Comparison of ENCODE assay signal across 8 cellular contexts in the genomic region with DNA sequence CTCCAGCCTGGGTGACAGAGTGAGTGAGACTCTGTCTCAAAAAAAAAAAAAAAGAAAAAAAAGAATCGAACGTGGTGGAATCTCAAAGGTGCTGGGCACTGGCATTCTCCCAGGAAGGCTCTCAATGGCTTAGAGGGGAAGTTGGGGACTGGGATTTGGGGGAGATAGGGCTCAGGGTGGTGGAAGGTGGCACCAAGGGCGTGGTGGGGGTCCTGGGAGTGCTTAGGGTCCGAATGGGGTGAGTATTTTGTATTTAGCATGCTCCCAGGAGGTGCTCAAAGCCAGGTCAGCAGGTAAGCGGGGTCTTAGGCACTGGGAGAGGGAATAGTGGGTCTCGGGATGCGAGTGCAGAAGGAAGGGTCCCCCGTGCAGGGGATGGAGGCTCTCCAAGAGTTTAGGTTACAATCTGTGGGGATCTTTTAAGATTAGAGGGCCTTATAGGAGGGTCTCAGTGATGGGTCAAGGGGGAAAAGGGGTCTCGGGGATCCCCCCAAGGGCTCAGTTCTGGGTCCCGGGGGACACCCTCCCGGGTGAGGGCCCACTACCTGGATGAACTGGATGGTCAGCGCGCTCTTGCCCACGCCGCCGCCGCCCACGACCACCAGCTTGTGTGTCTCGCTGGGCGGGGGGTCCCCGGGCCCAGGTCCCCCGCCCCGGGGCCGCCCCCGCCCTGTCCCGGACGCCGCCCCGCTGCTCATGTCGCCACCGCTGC. TPM values are rescaled to one million over a fixed set of nuclear protein-coding genes. Genes with fewer than 3 reads are reported as not detected.
DNase-seq lines count a peak whose midpoint lies in the region; ATAC-seq, FAIRE-seq and TF ChIP-seq lines count a peak whose summit lies in the region.

No MANE protein-coding gene starts in this region.

- DNase-seq in heart right ventricle, result peak in 1 of 2 donors; percentile 47
- no peak for DNase-seq in left ventricle myocardium superior
- DNase-seq in mesenchymal stem cell, result peak; percentile 29
- peak; percentile 21 for DNase-seq in urothelium cell line (ENCODE audit: low spot score)
- DNase-seq in stimulated activated CD4-positive, alpha-beta T cell treated with anti-CD3 and anti-CD28 coated beads, Interleukin-4, amount 100 ng/mL, for 24 hours, result no peak
- DNase-seq in NCI-H1092 treated with DMSO at 0.1 percent for 48 hours (lab: John Stamatoyannopoulos, UW), result no peak
- DNase-seq in activated gamma-delta T cell (lab: John Stamatoyannopoulos, UW), result no peak

- H3K9me3 ChIP-seq in heart right ventricle (no peaks in the 10 kb centered on the region), mesenchymal stem cell (ENCODE audit: control insufficient read depth, low read length) (no peaks in the 10 kb centered on the region)

- H3K4me1 ChIP-seq in heart right ventricle (peaks cover 0 to 72% (median 60%) of the 10 kb centered on the region in 9 donors), mesenchymal stem cell (ENCODE audit: control insufficient read depth, insufficient read depth, low read depth, low read length) (peaks cover 37% of the 10 kb centered on the region)

- H2AFZ ChIP-seq in mesenchymal stem cell (ENCODE audit: low read depth, low read length), result no peak overlapping the region

- no peaks in the 10 kb centered on the region for H3K9me3 Mint-ChIP-seq in brain

- peak overlapping the region; percentile 77 to 87 for H3K4ac ChIP-seq in mesenchymal stem cell (ENCODE audit: low read depth in 1 of 2, low read length in 2 of 2)

- peak overlapping the region; percentile 96 to 99 (median 98) for H3K4me3 Mint-ChIP-seq in brain

- peak overlapping the region; percentile 76 for H2BK120ac ChIP-seq in mesenchymal stem cell (ENCODE audit: low read depth, low read length)

- H3K9ac ChIP-seq in mesenchymal stem cell (ENCODE audit: low read length), result peak overlapping the region; percentile 97

- H3K4me3 ChIP-seq in heart right ventricle (peak overlapping the region; percentile 47 to 95 (median 85)), mesenchymal stem cell (ENCODE audit: insufficient read depth in 1 of 2, low read depth in 1 of 2, low read length in 2 of 2) (peak overlapping the region; percentile 67 to 97)

- peak overlapping the region; percentile 97 for H2BK15ac ChIP-seq in mesenchymal stem cell (ENCODE audit: low read depth, poor library complexity, severe bottlenecking)

- peak overlapping the region; percentile 45 to 100 (median 99) for H3K27ac Mint-ChIP-seq in brain

- peaks cover 1% of the 10 kb centered on the region for H3K79me1 ChIP-seq in mesenchymal stem cell (replicated peaks; ENCODE audit: low read length, poor library complexity, severe bottlenecking)

- peak overlapping the region; percentile 29 to 33 for H2BK12ac ChIP-seq in mesenchymal stem cell (ENCODE audit: low read length in 2 of 2)

- WGBS in heart right ventricle, 2 donors, result 4% methylated on average over 27 to 31 of the region's 31 CpGs
- WGBS in mesenchymal stem cell, result 4% methylated on average over 31 of the region's 31 CpGs

- H2BK5ac ChIP-seq in mesenchymal stem cell (ENCODE audit: low read depth, low read length, poor library complexity, severe bottlenecking), result peak overlapping the region; percentile 12

- H3K23ac ChIP-seq in mesenchymal stem cell (ENCODE audit: low read length in 2 of 2), result peak overlapping the region; percentile 16 to 94

- H3K36me3 ChIP-seq in heart right ventricle, result peaks cover 0 to 24% (median 3%) of the 10 kb centered on the region in 9 donors
- H3K36me3 ChIP-seq in mesenchymal stem cell (ENCODE audit: control insufficient read depth in 1 of 2, insufficient read depth in 2 of 2, low read depth in 1 of 2, low read length in 2 of 2), result peaks cover 19 to 22% of the 10 kb centered on the region in 2 experiments

- H3K4me2 ChIP-seq in mesenchymal stem cell (ENCODE audit: low read length, poor library complexity, severe bottlenecking), result peak overlapping the region; percentile 97

- peaks cover 4% of the 10 kb centered on the region for H3K36me3 Mint-ChIP-seq in brain

- no peak overlapping the region for H4K8ac ChIP-seq in mesenchymal stem cell (ENCODE audit: low read length)

- ATAC-seq in heart right ventricle (no peak), left ventricle myocardium superior (no peak)

- peaks cover 4% of the 10 kb centered on the region for H3K27me3 Mint-ChIP-seq in brain

- H2AK5ac ChIP-seq in mesenchymal stem cell (ENCODE audit: low read length, severe bottlenecking), result peak overlapping the region; percentile 19

- no peak for FAIRE-seq in urothelium cell line (lab: Jason Lieb, UNC)

- intact Hi-C loops in heart right ventricle (cut with DNase I), result loop anchor here in 7 of 10 donors (1.0 to 5.0 kb wide), 6 partner anchors 37 to 49 kb away; a partner anchor contains a TSS
- intact Hi-C loops in left ventricle myocardium superior (cut with micrococcal nuclease), result no loop called here

- TF ChIP-seq CTCF in heart right ventricle (IDR thresholded peaks at IDR 0.05), result no peak
- no peak for TF ChIP-seq CTCF in brain (conservative IDR thresholded peaks at IDR 0.05)

- H3K27me3 ChIP-seq in heart right ventricle (no peaks in the 10 kb centered on the region), mesenchymal stem cell (ENCODE audit: control insufficient read depth in 1 of 2, insufficient read depth in 1 of 2, low read length in 2 of 2) (no peaks in the 10 kb centered on the region)

- H4K91ac ChIP-seq in mesenchymal stem cell (ENCODE audit: low read length), result peak overlapping the region; percentile 71

- H3K4me1 Mint-ChIP-seq in brain, result peaks cover 76% of the 10 kb centered on the region

- H3K18ac ChIP-seq in mesenchymal stem cell (ENCODE audit: low read depth in 1 of 2, low read length in 2 of 2), result peak overlapping the region; percentile 17 to 92

- H3K27ac ChIP-seq in heart right ventricle (peak overlapping the region; percentile 96 to 100 (median 99)), mesenchymal stem cell (ENCODE audit: low read length, poor library complexity, severe bottlenecking) (peak overlapping the region; percentile 76)

- peak overlapping the region in 1 of 2 experiments; percentile 86 for H3K14ac ChIP-seq in mesenchymal stem cell (ENCODE audit: low read length in 2 of 2)

RNA-seq across cellular contexts. Expression of a gene that starts 0.4 kb away (rescaled TPM):
- total RNA-seq in heart right ventricle (100 to 1,000 TPM in 7 of 10 donors, 10 to 100 TPM in 3; 90.4 to 141 (median 113) TPM), left ventricle myocardium superior (100 TPM)
- polyA plus RNA-seq in heart right ventricle (100 to 1,000 TPM; 208 to 215 TPM), brain (ENCODE audit: insufficient read depth, low read depth, low replicate concordance) (18.8 TPM)
- 129 TPM for polyA plus RNA-seq in mesenchymal stem cell (2013, experiment 1 of 2)
- polyA plus RNA-seq in mesenchymal stem cell (2013, experiment 2 of 2), result 134 TPM

RNA-seq across cellular contexts. Expression of a gene that starts 2.5 kb away (rescaled TPM):
- total RNA-seq in heart right ventricle (10 to 100 TPM; 41.6 to 60.5 (median 45.2) TPM), left ventricle myocardium superior (44.9 TPM)
- polyA plus RNA-seq in heart right ventricle (10 to 100 TPM; 20.2 to 25.8 TPM), brain (ENCODE audit: insufficient read depth, low read depth, low replicate concordance) (67.3 TPM)
- polyA plus RNA-seq in mesenchymal stem cell (2013, experiment 1 of 2), result 43.0 TPM
- 38.9 TPM for polyA plus RNA-seq in mesenchymal stem cell (2013, experiment 2 of 2)

RNA-seq across cellular contexts. Expression of a gene that starts 26.1 kb away (rescaled TPM):
- total RNA-seq in heart right ventricle, result 10 to 100 TPM; 22.3 to 39.4 (median 24.7) TPM
- 10 to 100 TPM; 67.8 to 84.2 TPM for polyA plus RNA-seq in heart right ventricle
- 40.6 TPM for total RNA-seq in left ventricle myocardium superior
- 80.8 TPM for polyA plus RNA-seq in brain (ENCODE audit: insufficient read depth, low read depth, low replicate concordance)
- 73.1 TPM for polyA plus RNA-seq in mesenchymal stem cell (2013, experiment 1 of 2)
- polyA plus RNA-seq in mesenchymal stem cell (2013, experiment 2 of 2), result 76.3 TPM

RNA-seq across cellular contexts. Expression of a gene that starts 26.2 kb away (rescaled TPM):
- total RNA-seq in heart right ventricle (10 to 100 TPM in 5 of 10 donors, 1 to 10 TPM in 5; 7.8 to 14.6 (median 9.8) TPM), left ventricle myocardium superior (11.5 TPM)
- polyA plus RNA-seq in heart right ventricle (10 to 100 TPM in 1 of 2 donors, 1 to 10 TPM in 1; 8.6 to 19.6 TPM), brain (ENCODE audit: insufficient read depth, low read depth, low replicate concordance) (11.5 TPM)
- polyA plus RNA-seq in mesenchymal stem cell (2013, experiment 1 of 2), result 20.5 TPM
- 20.9 TPM for polyA plus RNA-seq in mesenchymal stem cell (2013, experiment 2 of 2)

RNA-seq across cellular contexts. Expression of a gene that starts 37.5 kb away (rescaled TPM):
- total RNA-seq in heart right ventricle (100 to 1,000 TPM; 112 to 146 (median 127) TPM), left ventricle myocardium superior (130 TPM)
- polyA plus RNA-seq in heart right ventricle (100 to 1,000 TPM in 1 of 2 donors, 10 to 100 TPM in 1; 80.0 to 270 TPM), brain (ENCODE audit: insufficient read depth, low read depth, low replicate concordance) (243 TPM)
- 111 TPM for polyA plus RNA-seq in mesenchymal stem cell (2013, experiment 1 of 2)
- 103 TPM for polyA plus RNA-seq in mesenchymal stem cell (2013, experiment 2 of 2)

Comparison
In these comparisons a context has a peak if more than half of its experiments do, and no peak if none do; other contexts are left out.
1. DNase-seq: peak in mesenchymal stem cell (single experiment) and urothelium cell line (single experiment); none in left ventricle myocardium superior (single experiment), stimulated activated CD4-positive, alpha-beta T cell treated with anti-CD3 and anti-CD28 coated beads, Interleukin-4, amount 100 ng/mL, for 24 hours (single experiment), NCI-H1092 treated with DMSO at 0.1 percent for 48 hours (single experiment) and activated gamma-delta T cell (single experiment).